ENCODE assay signal across 1 cellular context in genomic region chr17:43350888-43351361, GRCh38.
A peak's percentile ranks its signal among the peaks of the same experiment; 100 is the strongest.
TF ChIP-seq lines count a peak whose summit lies in the region.

No MANE protein-coding gene starts in this region.

TF ChIP-seq in K562, 482 proteins besides CTCF, POLR2A, EP300 and RAD21 (continued from another document and continues in another):
- TF ChIP-seq JUND (IDR thresholded peaks at IDR 0.05; ENCODE audit: borderline replicate concordance, low read depth, low read length) (peak; percentile 97), JUND (tag; IDR thresholded peaks at IDR 0.05; ENCODE audit: borderline replicate concordance, low read depth, low read length) (peak; percentile 98; the same call in 2 of the 3 replicates), RCOR1 (IDR thresholded peaks at IDR 0.05; ENCODE audit: borderline replicate concordance in 1 of 2, low read depth in 2 of 2, low read length in 2 of 2) (peak in 1 of 2 experiments; percentile 28; a peak in 1 of 4 replicates), NCOA6 (IDR thresholded peaks at IDR 0.05) (no peak), TCF3 (CRISPR knock-in tag; IDR thresholded peaks at IDR 0.05) (no peak), GTF3C2 (IDR thresholded peaks at IDR 0.05; ENCODE audit: borderline replicate concordance, extremely low read depth, insufficient read length) (no peak), ZNF212 (CRISPR knock-in tag; IDR thresholded peaks at IDR 0.05) (no peak), ZNF764 (CRISPR knock-in tag; IDR thresholded peaks at IDR 0.05; ENCODE audit: low read depth) (no peak), UBTF (IDR thresholded peaks at IDR 0.05; ENCODE audit: borderline replicate concordance in 1 of 2, low read depth in 2 of 2, low read length in 2 of 2) (no peak), ETS1 (conservative IDR thresholded peaks at IDR 0.05; ENCODE audit: control insufficient read depth, low read depth, low read length) (no peak), SMARCE1 (IDR thresholded peaks at IDR 0.05) (peak; percentile 64; the same call in 1 of the 2 replicates), ZBTB40 (IDR thresholded peaks at IDR 0.05) (no peak), ZBTB40 (CRISPR knock-in tag; IDR thresholded peaks at IDR 0.05) (no peak), SRSF1 (IDR thresholded peaks at IDR 0.05; ENCODE audit: low read depth, low read length) (no peak), PPARD (CRISPR knock-in tag; IDR thresholded peaks at IDR 0.05) (no peak), THAP7 (CRISPR knock-in tag; IDR thresholded peaks at IDR 0.05) (no peak), RNF2 (IDR thresholded peaks at IDR 0.05) (no peak), MED1 (CRISPR knock-in tag; IDR thresholded peaks at IDR 0.05; ENCODE audit: borderline replicate concordance) (no peak), MGA (IDR thresholded peaks at IDR 0.05) (peak; percentile 25; the same call in 1 of the 2 replicates), ZNF766 (CRISPR knock-in tag; conservative IDR thresholded peaks at IDR 0.05) (peak; percentile 45)
